In the genomic region with DNA sequence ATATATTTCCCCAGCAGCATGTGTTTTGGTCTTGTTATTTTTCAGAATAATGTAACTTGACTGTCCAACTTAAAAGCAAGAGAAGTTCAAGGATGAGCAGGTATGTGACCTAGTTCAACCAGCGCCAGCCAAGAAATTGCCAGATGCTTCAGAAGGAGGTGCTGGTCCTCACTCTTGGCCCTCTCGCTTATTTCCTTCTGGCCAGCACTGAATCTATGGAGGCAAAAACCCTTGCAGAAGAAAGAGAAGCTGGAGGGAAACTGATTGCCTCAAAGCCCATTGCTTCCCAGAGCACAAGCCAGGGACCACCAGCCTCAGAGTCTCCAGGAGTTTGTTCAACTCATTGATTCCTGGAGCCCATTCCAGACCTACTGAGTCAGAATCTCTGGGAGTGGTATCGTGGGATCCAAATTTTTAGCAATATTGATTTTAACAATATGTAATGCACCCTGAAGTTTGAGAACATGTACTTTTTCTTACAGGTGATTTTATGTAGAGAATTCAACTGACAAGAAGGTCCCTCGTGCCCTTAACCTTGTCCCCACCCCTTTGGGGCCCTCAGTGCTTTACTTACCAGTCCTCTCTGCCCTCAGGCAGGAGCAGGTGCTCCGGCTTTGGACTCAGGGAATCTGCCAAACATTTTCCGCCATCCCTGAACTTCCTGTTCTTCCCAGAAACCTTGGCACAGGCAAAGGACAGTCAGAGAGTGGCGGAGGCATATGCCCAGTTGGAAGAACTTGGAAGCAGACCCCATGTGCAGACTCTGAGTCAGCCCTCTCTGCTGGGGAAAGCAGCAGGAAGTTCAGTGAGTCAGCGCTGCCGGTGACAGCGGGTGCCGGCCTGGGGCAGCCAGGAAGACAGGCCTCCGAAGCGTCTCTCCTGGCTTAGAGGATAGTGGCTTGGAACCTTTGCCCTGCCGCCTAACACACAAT, we compare ENCODE assay signal across 8 cellular contexts. TPM values are rescaled to one million over a fixed set of nuclear protein-coding genes. Genes with fewer than 3 reads are reported as not detected.
A peak's percentile ranks its signal among the peaks of the same experiment; 100 is the strongest.
DNase-seq lines count a peak whose midpoint lies in the region; ATAC-seq and TF ChIP-seq lines count a peak whose summit lies in the region.

No MANE protein-coding gene starts in this region.

- no peak overlapping the region for H3K27ac ChIP-seq in colonic mucosa
- H3K27ac ChIP-seq in tibial artery: peak overlapping the region; percentile 27 to 32

- in situ Hi-C loops in G401 (cut with HindIII; ENCODE audit: low sequenced_read_pairs): no loop called here

- peak overlapping the region; percentile 14 for H3K27ac Mint-ChIP-seq in T-helper 17 cell

- H3K36me3 Mint-ChIP-seq in T-helper 17 cell (ENCODE audit: low read depth): no peaks in the 10 kb centered on the region

- intact Hi-C loops in colonic mucosa (cut with DNase I) (no loop called here), tibial artery (cut with DNase I; ENCODE audit: low total_unique reads) (no loop called here)

- H3K4me3 ChIP-seq in colonic mucosa (no peak overlapping the region), tibial artery (no peak overlapping the region)

- no peak overlapping the region for H3K4me3 Mint-ChIP-seq in T-helper 17 cell

- peak; percentile 99 for DNase-seq in G401 (ENCODE audit: low spot score)
- DNase-seq in T-helper 17 cell: no peak
- peak; percentile 29 for DNase-seq in colonic mucosa
- peak; percentile 38 for DNase-seq in medulla oblongata (ENCODE audit: extremely low spot score)
- peak; percentile 52 to 76 for DNase-seq in tibial artery
- DNase-seq in NCI-H1694 (lab: John Stamatoyannopoulos, UW): no peak

- peaks cover 2% of the 10 kb centered on the region for H3K4me1 Mint-ChIP-seq in T-helper 17 cell

- H3K4me1 ChIP-seq in colonic mucosa: no peaks in the 10 kb centered on the region
- peaks cover 0 to 14% (median 5%) of the 10 kb centered on the region in 4 donors for H3K4me1 ChIP-seq in tibial artery

- TF ChIP-seq CTCF in colonic mucosa (IDR thresholded peaks at IDR 0.05) (no peak), tibial artery (IDR thresholded peaks at IDR 0.05) (no peak)

- H3K9me3 ChIP-seq in T-helper 17 cell (ENCODE audit: control insufficient read depth, low read length, poor library complexity, severe bottlenecking) (no peaks in the 10 kb centered on the region), colonic mucosa (no peaks in the 10 kb centered on the region), tibial artery (no peaks in the 10 kb centered on the region)

- H3K36me3 ChIP-seq in colonic mucosa (no peaks in the 10 kb centered on the region), tibial artery (no peaks in the 10 kb centered on the region)

- H3K27me3 Mint-ChIP-seq in T-helper 17 cell: peaks cover 35% of the 10 kb centered on the region

- H3K9ac ChIP-seq in colonic mucosa (ENCODE audit: low read depth in 2 of 2, low read length in 2 of 2): no peak overlapping the region

- no peaks in the 10 kb centered on the region for H3K27me3 ChIP-seq in colonic mucosa
- H3K27me3 ChIP-seq in tibial artery: no peaks in the 10 kb centered on the region

- ATAC-seq in HG03139 (IDR thresholded peaks at IDR 0.05; ENCODE audit: unreplicated experiment) (peak; percentile 65), T-helper 17 cell (peak; percentile 45), HG03469 (IDR thresholded peaks at IDR 0.05; ENCODE audit: unreplicated experiment) (no peak)

RNA-seq across cellular contexts. Expression of a gene that starts 10.3 kb away (rescaled TPM):
- total RNA-seq in G401 (2014; rRNA removed; shearing (Covaris generic)): 0.61 TPM in 1 of 2 replicates, not detected in the other
- under 1 TPM in 1 of 2 donors, not detected in 1; 0.44 TPM for total RNA-seq in T-helper 17 cell
- not detected for total RNA-seq in colonic mucosa

RNA-seq across cellular contexts. Expression of a gene that starts 49.9 kb away (rescaled TPM):
- 0.37 TPM in 1 of 2 replicates, not detected in the other for total RNA-seq in G401 (2014; rRNA removed; shearing (Covaris generic))
- total RNA-seq in T-helper 17 cell (10 to 100 TPM; 26.6 TPM), colonic mucosa (10 to 100 TPM; 34.5 to 43.6 TPM)

Comparison
In these comparisons a context has a peak if more than half of its experiments do, and no peak if none do; other contexts are left out.
1. DNase-seq: peak in G401 (single experiment), colonic mucosa (single experiment), medulla oblongata (single experiment) and tibial artery (2 of 2); none in T-helper 17 cell (0 of 3) and NCI-H1694 (single experiment).
2. RNA of a gene that starts 49.9 kb away (total RNA-seq): 34.5 to 43.6 TPM in colonic mucosa and 26.6 TPM in T-helper 17 cell; 0.37 TPM in G401; every median in the first group is over 10 times any median in the second.